In the genomic region with DNA sequence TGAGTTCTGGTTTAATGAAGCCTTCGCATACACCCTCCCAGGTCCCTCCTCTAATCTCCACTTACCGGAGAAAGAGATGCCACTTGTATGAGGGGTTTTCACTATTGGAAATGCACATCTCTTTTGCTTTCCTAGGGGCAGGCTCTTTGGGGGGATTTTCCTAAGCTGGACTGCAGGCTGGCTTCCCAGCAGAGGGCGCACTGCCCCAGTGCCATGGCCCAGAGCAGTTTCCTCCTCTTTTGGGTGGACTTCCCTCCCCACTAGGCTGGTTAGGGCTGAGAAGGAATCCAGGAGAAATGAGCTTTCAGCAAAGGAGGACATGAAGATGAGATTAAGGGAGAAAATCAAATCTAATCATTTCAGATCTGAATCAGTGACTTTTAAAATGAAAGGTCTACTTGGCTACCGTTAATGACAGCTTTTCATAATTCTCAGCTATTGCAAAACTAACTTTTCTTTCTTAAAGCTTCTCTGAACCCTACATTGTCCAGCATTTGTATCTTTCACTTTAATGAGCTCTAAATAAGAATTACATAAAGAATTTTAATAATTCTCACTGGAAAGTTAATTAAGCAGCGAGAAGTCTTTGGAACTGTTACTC, we compare ENCODE assay signal across 7 cellular contexts.
DNase-seq lines count a peak whose midpoint lies in the region; ATAC-seq and TF ChIP-seq lines count a peak whose summit lies in the region.

No MANE protein-coding gene starts in this region.

- no peaks in the 10 kb centered on the region for H3K4me1 ChIP-seq in right cardiac atrium (ENCODE audit: control insufficient read depth, insufficient read depth, low read length)

- WGBS in right cardiac atrium, result 64% methylated on average over 5 of the region's 5 CpGs

- H3K27ac ChIP-seq in right cardiac atrium (ENCODE audit: low read length), result no peak overlapping the region

- DNase-seq in EL, result peak; percentile 25
- DNase-seq in Jurkat, Clone E6-1 (ENCODE audit: low read depth, low spot score), result peak; percentile 12
- DNase-seq in right cardiac atrium, result peak; percentile 17 to 54 (median 48)
- peak; percentile 4 for DNase-seq in stimulated activated CD8-positive, alpha-beta memory T cell treated with anti-CD3 and anti-CD28 coated beads, Interleukin-4, amount 100 ng/mL, for 24 hours (ENCODE audit: low read depth)
- no peak for DNase-seq in hippocampal formation (lab: John Stamatoyannopoulos, UW)

- ATAC-seq in GM19351 (IDR thresholded peaks at IDR 0.05; ENCODE audit: unreplicated experiment) (peak; percentile 83), right cardiac atrium (peak in 1 of 2 donors; percentile 41)

- peak; percentile 86 for TF ChIP-seq CTCF in WI38 (IDR thresholded peaks at IDR 0.05; ENCODE audit: low read depth, low read length)

- no peaks in the 10 kb centered on the region for H3K9me3 ChIP-seq in right cardiac atrium (ENCODE audit: control insufficient read depth, low read length)

- no peak overlapping the region for H3K4me3 ChIP-seq in Jurkat, Clone E6-1 (ENCODE audit: low read length)
- H3K4me3 ChIP-seq in WI38 (ENCODE audit: low read depth, low read length), result no peak overlapping the region
- H3K4me3 ChIP-seq in right cardiac atrium (ENCODE audit: low read length), result no peak overlapping the region

- intact Hi-C loops in right cardiac atrium (cut with DNase I), result no loop called here

- no peaks in the 10 kb centered on the region for H3K27me3 ChIP-seq in right cardiac atrium (ENCODE audit: control insufficient read depth, insufficient read depth)

Comparison
In these comparisons a context has a peak if more than half of its experiments do, and no peak if none do; other contexts are left out.
1. DNase-seq: peak in EL (single experiment), Jurkat, Clone E6-1 (single experiment), right cardiac atrium (3 of 3) and stimulated activated CD8-positive, alpha-beta memory T cell treated with anti-CD3 and anti-CD28 coated beads, Interleukin-4, amount 100 ng/mL, for 24 hours (single experiment); none in hippocampal formation (0 of 2).